In genomic region chr2:241320394-241320793, GRCh38 we compare ENCODE assay signal across 16 cellular contexts. TPM values are rescaled to one million over a fixed set of nuclear protein-coding genes. Genes with fewer than 3 reads are reported as not detected.
DNase-seq lines count a peak whose midpoint lies in the region; ATAC-seq and TF ChIP-seq lines count a peak whose summit lies in the region.
"Had no signal": no experiment of that assay in that cellular context is flagged by ENCODE, and none has a peak within 500 bp of the region (broad histone marks: within the 10 kb centered on the region; RNA-seq: fewer than 3 reads in every experiment).

No MANE protein-coding gene starts in this region.

- H2AFZ ChIP-seq in GM23248: no peak overlapping the region

- H3K79me2 ChIP-seq in GM23248 (ENCODE audit: insufficient read depth): peaks cover 96% of the 10 kb centered on the region

- in situ Hi-C loops in GM23248 (cut with MboI): no loop called here

- no peaks in the 10 kb centered on the region for H3K9me3 Mint-ChIP-seq in natural killer cell

- peaks cover 80 to 95% (median 92%) of the 10 kb centered on the region in 11 experiments for H4K20me1 ChIP-seq in BLaER1 treated with 17β-estradiol and CSF1 and Interleukin-3, amounts not matched to agents 10 nM and 100 nM
- peaks cover 50% of the 10 kb centered on the region for H4K20me1 ChIP-seq in GM23248 (ENCODE audit: insufficient read depth)

- H3F3A ChIP-seq in GM23248 (ENCODE audit: insufficient read depth): peaks cover 19% of the 10 kb centered on the region

- H3K27me3 Mint-ChIP-seq in natural killer cell (ENCODE audit: low read depth in 2 of 2): no peaks in the 10 kb centered on the region

- no peaks in the 10 kb centered on the region for H3K27me3 ChIP-seq in BLaER1 treated with 17β-estradiol and CSF1 and Interleukin-3, amounts not matched to agents 10 nM and 100 nM
- H3K27me3 ChIP-seq in GM23248 (replicated peaks; ENCODE audit: insufficient read depth) (no peaks in the 10 kb centered on the region), adipocyte (replicated peaks; ENCODE audit: control insufficient read depth, insufficient read depth, low read length) (no peaks in the 10 kb centered on the region)

- intact Hi-C loops in natural killer cell (cut with micrococcal nuclease): no loop called here

- peak overlapping the region; percentile 61 to 96 for H3K27ac Mint-ChIP-seq in natural killer cell

- WGBS in GM23248 (ENCODE audit: low coverage in 1 of 2, low lambda C conversion rate in 2 of 2, missing lambda C conversion rate in 2 of 2), 2 experiments: 91 to 96% methylated on average over 8 of the region's 8 CpGs

- no peaks in the 10 kb centered on the region for H3K9me2 ChIP-seq in GM23248 (ENCODE audit: insufficient read depth)

- H3K4me2 ChIP-seq in BLaER1 treated with 17β-estradiol and CSF1 and Interleukin-3, amounts not matched to agents 10 nM and 100 nM: peak overlapping the region; percentile 53 to 98 (median 89)
- no peak overlapping the region for H3K4me2 ChIP-seq in GM23248 (ENCODE audit: unreplicated experiment)

- no peak overlapping the region for H3K4me3 ChIP-seq in BLaER1 treated with 17β-estradiol and CSF1 and Interleukin-3, amounts not matched to agents 10 nM and 100 nM
- H3K4me3 ChIP-seq in GM23248 (0 out of 2 replicates have a peak overlapping the region, but pooled peaks have one; percentile 22), adipocyte (ENCODE audit: low read length) (peak overlapping the region; percentile 91)

- no peaks in the 10 kb centered on the region for H3K9me3 ChIP-seq in BLaER1 treated with 17β-estradiol and CSF1 and Interleukin-3, amounts not matched to agents 10 nM and 100 nM (replicated peaks in 1 of 11)
- no peaks in the 10 kb centered on the region for H3K9me3 ChIP-seq in GM23248 (ENCODE audit: low read depth)
- no peaks in the 10 kb centered on the region for H3K9me3 ChIP-seq in adipocyte (ENCODE audit: control insufficient read depth, low read length)

- no peak for ATAC-seq in natural killer cell

- peaks cover 61 to 75% of the 10 kb centered on the region in 2 donors for H3K4me1 Mint-ChIP-seq in natural killer cell

- H3K4me1 ChIP-seq in BLaER1 treated with 17β-estradiol and CSF1 and Interleukin-3, amounts not matched to agents 10 nM and 100 nM: peaks cover 77 to 88% (median 84%) of the 10 kb centered on the region in 10 experiments
- H3K4me1 ChIP-seq in GM23248 (ENCODE audit: insufficient read depth) (peaks cover 68% of the 10 kb centered on the region), adipocyte (ENCODE audit: control insufficient read depth, insufficient read depth, low read length) (peaks cover 70% of the 10 kb centered on the region)

- DNase-seq in GM23248 (no peak), adipocyte (ENCODE audit: low read depth) (no peak), natural killer cell (no peak), NCI-H82 (lab: John Stamatoyannopoulos, UW) (no peak), RPMI8226 (no peak), HPDE6-E6E7 (ENCODE audit: extremely low spot score) (no peak)
- DNase-seq: activated CD8-positive, alpha-beta memory T cell treated with anti-CD3 and anti-CD28 coated beads, Interleukin-2, amount 50 U/mL, for 4 hours; aorta; COR-L47; effector CD4-positive, alpha-beta T cell; islet precursor cell; NCI-H1694 treated with DMSO at 0.1 percent for 48 hours; retina; stimulated activated CD4-positive, alpha-beta T cell treated with anti-CD3 and anti-CD28 coated beads, Interleukin-4, amount 100 ng/mL, for 1 hour; stimulated activated naive CD4-positive, alpha-beta T cell had no signal

- H3K4me3 Mint-ChIP-seq in natural killer cell: no peak overlapping the region

- H3K36me3 ChIP-seq in BLaER1 treated with 17β-estradiol and CSF1 and Interleukin-3, amounts not matched to agents 10 nM and 100 nM: peaks cover 10 to 66% (median 38%) of the 10 kb centered on the region in 11 experiments
- H3K36me3 ChIP-seq in GM23248 (ENCODE audit: low read depth) (peaks cover 9% of the 10 kb centered on the region), adipocyte (ENCODE audit: control insufficient read depth, insufficient read depth, low read length, severe bottlenecking) (peaks cover 15% of the 10 kb centered on the region)

- no peak overlapping the region for H3K27ac ChIP-seq in BLaER1 treated with 17β-estradiol and CSF1 and Interleukin-3, amounts not matched to agents 10 nM and 100 nM
- H3K27ac ChIP-seq in GM23248: no peak overlapping the region

- peak overlapping the region in 1 of 11 experiments; percentile 61; a peak in 1 of 22 replicates for H3K9ac ChIP-seq in BLaER1 treated with 17β-estradiol and CSF1 and Interleukin-3, amounts not matched to agents 10 nM and 100 nM
- H3K9ac ChIP-seq in GM23248: peak overlapping the region; percentile 19
- H3K9ac ChIP-seq in adipocyte (ENCODE audit: low read length): no peak overlapping the region

- TF ChIP-seq CTCF in natural killer cell (IDR thresholded peaks at IDR 0.05): no peak

- H3K36me3 Mint-ChIP-seq in natural killer cell: no peaks in the 10 kb centered on the region

RNA-seq across cellular contexts. Expression of gene SEPTIN2, which starts 4.7 kb away (rescaled TPM):
- total RNA-seq in GM23248 (2014; rRNA removed; shearing (Covaris generic)): 480 and 499 TPM in 2 replicates
- polyA plus RNA-seq in GM23248 (2016; fragmentation: Nextera tagmentation; extraction: Ambion mirVana): 512 and 518 TPM in 2 replicates
- 100 to 1,000 TPM; 275 to 315 (median 275) TPM for total RNA-seq in natural killer cell

RNA-seq across cellular contexts. Expression of gene HDLBP, which starts 4.9 kb away (rescaled TPM):
- total RNA-seq in GM23248 (2014; rRNA removed; shearing (Covaris generic)): 707 and 711 TPM in 2 replicates
- 602 and 613 TPM in 2 replicates for polyA plus RNA-seq in GM23248 (2016; fragmentation: Nextera tagmentation; extraction: Ambion mirVana)
- total RNA-seq in natural killer cell: 100 to 1,000 TPM; 170 to 200 (median 177) TPM

RNA-seq across cellular contexts. Expression of gene FARP2, which starts 35.7 kb away (rescaled TPM):
- total RNA-seq in GM23248 (2014; rRNA removed; shearing (Covaris generic)): 39.0 and 45.9 TPM in 2 replicates
- 30.9 and 39.7 TPM in 2 replicates for polyA plus RNA-seq in GM23248 (2016; fragmentation: Nextera tagmentation; extraction: Ambion mirVana)
- total RNA-seq in natural killer cell: 10 to 100 TPM; 26.8 to 40.6 (median 31.6) TPM

Comparison
In these comparisons a context has a peak if more than half of its experiments do, and no peak if none do; other contexts are left out.
1. H3K4me3 ChIP-seq: peak in GM23248 (single experiment) and adipocyte (single experiment); none in BLaER1 treated with 17β-estradiol and CSF1 and Interleukin-3, amounts not matched to agents 10 nM and 100 nM (0 of 10).